Comparison of ENCODE assay signal across 8 cellular contexts in genomic region chr7:152675761-152676636, GRCh38. TPM values are rescaled to one million over a fixed set of nuclear protein-coding genes. Genes with fewer than 3 reads are reported as not detected.
DNase-seq lines count a peak whose midpoint lies in the region; ATAC-seq, FAIRE-seq and TF ChIP-seq lines count a peak whose summit lies in the region.

TSS of gene XRCC2 (minus strand) at chr7:152676141. CDS start at chr7:152676079, 62 bp downstream.

- H3K9me3 ChIP-seq in BE2C: no peaks in the 10 kb centered on the region

- H3K4me3 ChIP-seq in BE2C (ENCODE audit: low read depth, low read length): peak within 1 kb of the TSS; percentile 85

- FAIRE-seq in GM19239 (lab: Jason Lieb, UNC): peak; percentile 94

- peak within 1 kb of the TSS; percentile 92 for H3K4me3 Mint-ChIP-seq in chondrocyte (ENCODE audit: unreplicated experiment)

- H3K36me3 ChIP-seq in BE2C: peaks cover 7% of the 10 kb centered on the region; the same call in 1 of the 2 replicates

- H3K4me1 ChIP-seq in BE2C: no peaks in the 10 kb centered on the region

- no peaks in the 10 kb centered on the region for H3K36me3 Mint-ChIP-seq in chondrocyte (ENCODE audit: low read depth)

- TF ChIP-seq CTCF in BE2C (IDR thresholded peaks at IDR 0.05; ENCODE audit: low read depth, low read length): no peak
- TF ChIP-seq CTCF in chondrocyte (IDR thresholded peaks at IDR 0.05): no peak

- peak; percentile 91 for ATAC-seq in HG03442 (IDR thresholded peaks at IDR 0.05; ENCODE audit: unreplicated experiment)

- H3K27ac Mint-ChIP-seq in chondrocyte (ENCODE audit: unreplicated experiment): peak within 1 kb of the TSS; percentile 96

- no peaks in the 10 kb centered on the region for H3K27me3 ChIP-seq in BE2C

- peaks cover 12% of the 10 kb centered on the region for H3K4me1 Mint-ChIP-seq in chondrocyte (ENCODE audit: low read depth)

- DNase-seq in BE2C: peak; percentile 95
- DNase-seq in GM19239 (ENCODE audit: insufficient read length, low spot score): peak; percentile 87
- DNase-seq in NCI-H510A treated with DMSO at 0.1 percent for 48 hours (lab: John Stamatoyannopoulos, UW): peak; percentile 68
- DNase-seq in activated CD4-positive, alpha-beta T cell treated with anti-CD3 and anti-CD28 coated beads for 24 hours (ENCODE audit: low read depth in 2 of 2): peak; percentile 87 to 95
- DNase-seq in chondrocyte (ENCODE audit: low spot score): peak; percentile 94
- peak; percentile 92 for DNase-seq in kidney tubule cell (ENCODE audit: low spot score)
- DNase-seq in stimulated activated CD4-positive, alpha-beta T cell treated with anti-CD3 and anti-CD28 coated beads, Interleukin-1b, Interleukin-23, amount 100 ng/mL, for 1 hour (ENCODE audit: low read depth in 2 of 2): peak; percentile 89 to 95

- H3K9me3 Mint-ChIP-seq in chondrocyte (ENCODE audit: low read depth): peaks cover 3% of the 10 kb centered on the region

- H3K27me3 Mint-ChIP-seq in chondrocyte (ENCODE audit: low read depth): no peaks in the 10 kb centered on the region

RNA-seq across cellular contexts. Expression of gene XRCC2, which starts in this region (rescaled TPM):
- 1.1 TPM for polyA plus RNA-seq in BE2C (2012; ENCODE audit: insufficient read depth, insufficient read length, low read depth)
- 0.95 to 3.5 TPM (median 1.3 TPM) in 3 replicates for total RNA-seq in chondrocyte

Comparison
In these comparisons a context has a peak if more than half of its experiments do, and no peak if none do; other contexts are left out.
1. Peak in every context shown above with its lines: DNase-seq, ATAC-seq and H3K4me3 ChIP-seq.